Comparison of ENCODE assay signal across 18 cellular contexts in the genomic region with DNA sequence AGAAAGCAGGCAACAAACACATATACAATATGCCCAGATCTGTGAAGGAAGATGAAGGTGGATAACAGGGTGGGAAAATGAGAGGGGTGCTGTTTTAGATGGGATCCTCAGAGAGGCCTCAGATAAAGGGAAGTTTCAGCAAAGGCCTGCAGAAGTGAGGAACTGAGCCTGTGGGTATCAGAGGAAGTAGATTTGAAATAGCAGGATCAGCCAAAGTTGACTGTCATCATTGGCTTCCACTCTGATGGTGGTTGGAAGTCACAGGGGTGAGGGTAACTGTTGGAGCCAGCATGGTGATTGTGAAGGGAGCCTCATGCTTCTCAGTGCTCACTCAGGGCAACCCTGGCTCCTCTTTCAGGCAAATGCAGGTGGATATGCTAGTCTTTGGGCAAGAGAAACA.
A peak's percentile ranks its signal among the peaks of the same experiment; 100 is the strongest.
DNase-seq lines count a peak whose midpoint lies in the region; ATAC-seq and TF ChIP-seq lines count a peak whose summit lies in the region.
"Had no signal": no experiment of that assay in that cellular context is flagged by ENCODE, and none has a peak within 500 bp of the region (broad histone marks: within the 10 kb centered on the region; RNA-seq: fewer than 3 reads in every experiment).

No MANE protein-coding gene starts in this region.

- H3K4me1 ChIP-seq in breast epithelium (no peaks in the 10 kb centered on the region), uterus (peaks cover 11 to 35% of the 10 kb centered on the region in 2 donors), foreskin keratinocyte (no peaks in the 10 kb centered on the region)
- H3K4me1 ChIP-seq: Caco-2 had no signal

- H3K4me1 Mint-ChIP-seq in MCF 10A (ENCODE audit: insufficient read depth, unreplicated experiment), result peaks cover 48% of the 10 kb centered on the region
- peaks cover 40% of the 10 kb centered on the region for H3K4me1 Mint-ChIP-seq in dendritic cell treated with granulocyte-macrophage colony-stimulating factor and Interleukin-4, amounts not matched to agents 40 ng/mL and 50 ng/mL, for 4 days (ENCODE audit: low read depth)

- H3K27me3 Mint-ChIP-seq in MCF 10A (ENCODE audit: insufficient read depth, unreplicated experiment), result no peaks in the 10 kb centered on the region
- no peaks in the 10 kb centered on the region for H3K27me3 Mint-ChIP-seq in dendritic cell treated with granulocyte-macrophage colony-stimulating factor and Interleukin-4, amounts not matched to agents 40 ng/mL and 50 ng/mL, for 4 days
- H3K27me3 Mint-ChIP-seq: CD4-positive, CD25-positive, alpha-beta regulatory T cell had no signal

- ATAC-seq in foreskin keratinocyte, result no peak

- H3K9me3 Mint-ChIP-seq in MCF 10A (ENCODE audit: unreplicated experiment), result no peaks in the 10 kb centered on the region
- H3K9me3 Mint-ChIP-seq in dendritic cell treated with granulocyte-macrophage colony-stimulating factor and Interleukin-4, amounts not matched to agents 40 ng/mL and 50 ng/mL, for 4 days, result peaks cover 13% of the 10 kb centered on the region

- TF ChIP-seq POLR2A in breast epithelium (IDR thresholded peaks at IDR 0.05) (no peak), uterus (IDR thresholded peaks at IDR 0.05) (no peak)

- CTCF ChIA-PET in MCF 10A (lab: Yijun Ruan, JAX), result interaction anchor here (1.2 kb wide), 1 partner anchor 13 kb away, joined by 3 read pairs; no protein-coding TSS in a partner anchor

- peak overlapping the region; percentile 74 for H3K27ac Mint-ChIP-seq in MCF 10A (ENCODE audit: low read depth, unreplicated experiment)
- H3K27ac Mint-ChIP-seq in dendritic cell treated with granulocyte-macrophage colony-stimulating factor and Interleukin-4, amounts not matched to agents 40 ng/mL and 50 ng/mL, for 4 days, result peak overlapping the region; percentile 75
- H3K27ac Mint-ChIP-seq: CD4-positive, CD25-positive, alpha-beta regulatory T cell had no signal

- H3K27me3 ChIP-seq in breast epithelium (no peaks in the 10 kb centered on the region), uterus (no peaks in the 10 kb centered on the region), foreskin keratinocyte (no peaks in the 10 kb centered on the region)

- DNase-seq in MCF 10A (ENCODE audit: unreplicated experiment), result no peak
- no peak for DNase-seq in breast epithelium (ENCODE audit: low spot score in 2 of 2)
- peak; percentile 55 to 74 for DNase-seq in NOMO-1 (lab: John Stamatoyannopoulos, UW; ENCODE audit: unreplicated experiment in 2 of 2)
- no peak for DNase-seq in uterus
- DNase-seq in NCI-H1417 treated with DMSO at 0.1 percent for 48 hours (lab: John Stamatoyannopoulos, UW), result no peak
- DNase-seq in foreskin keratinocyte, result no peak
- no peak for DNase-seq in GDM1 (lab: John Stamatoyannopoulos, UW)
- DNase-seq: Caco-2; CD4-positive, CD25-positive, alpha-beta regulatory T cell; H7; KBM-7; NCI-H1105 treated with DMSO at 0.1 percent for 48 hours; NCI-H187 treated with DMSO at 0.1 percent for 48 hours; NCI-H446; NCI-H69; NK-92 treated with Interleukin-12 subunit alpha and Interleukin-12 subunit beta, amount 100 ng/mL, for 24 hours; SK-N-SH had no signal

- POLR2A ChIA-PET in MCF 10A (lab: Yijun Ruan, JAX), result interaction anchor here (0.5 to 1.5 kb wide), 2 partner anchors 9 to 289 kb away, joined by 4 read pairs; no protein-coding TSS in a partner anchor

- H3K9me3 ChIP-seq in breast epithelium, result no peaks in the 10 kb centered on the region
- no peaks in the 10 kb centered on the region for H3K9me3 ChIP-seq in uterus
- H3K9me3 ChIP-seq: Caco-2, SK-N-SH had no signal

- H3K36me3 ChIP-seq in breast epithelium (no peaks in the 10 kb centered on the region), uterus (no peaks in the 10 kb centered on the region)

- no peak for TF ChIP-seq CTCF in MCF 10A (IDR thresholded peaks at IDR 0.05; ENCODE audit: unreplicated experiment)
- no peak for TF ChIP-seq CTCF in breast epithelium (IDR thresholded peaks at IDR 0.05)
- TF ChIP-seq CTCF in uterus (IDR thresholded peaks at IDR 0.05), result no peak
- no peak for TF ChIP-seq CTCF in foreskin keratinocyte (conservative IDR thresholded peaks at IDR 0.05)

- intact Hi-C loops in MCF 10A (cut with micrococcal nuclease), result no loop called here
- intact Hi-C loops in breast epithelium (cut with DNase I; ENCODE audit: low total_unique reads), result no loop called here
- intact Hi-C loops in dendritic cell treated with granulocyte-macrophage colony-stimulating factor and Interleukin-4, amounts not matched to agents 40 ng/mL and 50 ng/mL, for 4 days (cut with micrococcal nuclease), result no loop called here
- intact Hi-C loops in uterus (cut with DNase I; ENCODE audit: low total_unique reads), result no loop called here

- H3K4me3 ChIP-seq in breast epithelium, result no peak overlapping the region
- no peak overlapping the region for H3K4me3 ChIP-seq in uterus

- H3K36me3 Mint-ChIP-seq in MCF 10A (ENCODE audit: insufficient read depth, unreplicated experiment), result peaks cover 6% of the 10 kb centered on the region
- H3K36me3 Mint-ChIP-seq in dendritic cell treated with granulocyte-macrophage colony-stimulating factor and Interleukin-4, amounts not matched to agents 40 ng/mL and 50 ng/mL, for 4 days (ENCODE audit: low read depth), result no peaks in the 10 kb centered on the region
- H3K36me3 Mint-ChIP-seq: CD4-positive, CD25-positive, alpha-beta regulatory T cell had no signal

- H3K27ac ChIP-seq in breast epithelium (no peak overlapping the region), uterus (peak overlapping the region; percentile 71 to 76), foreskin keratinocyte (no peak overlapping the region)

- BruUV-seq in MCF 10A (replicated peaks; lab: Mats Ljungman, UMichigan), result no TSS peak

- H3K4me3 Mint-ChIP-seq in MCF 10A (ENCODE audit: unreplicated experiment), result no peak overlapping the region
- no peak overlapping the region for H3K4me3 Mint-ChIP-seq in dendritic cell treated with granulocyte-macrophage colony-stimulating factor and Interleukin-4, amounts not matched to agents 40 ng/mL and 50 ng/mL, for 4 days
- H3K4me3 Mint-ChIP-seq: CD4-positive, CD25-positive, alpha-beta regulatory T cell had no signal

Comparison
In these comparisons a context has a peak if more than half of its experiments do, and no peak if none do; other contexts are left out.
1. DNase-seq: peak in NOMO-1 (2 of 2); none in MCF 10A (single experiment), breast epithelium (0 of 2), uterus (0 of 2), NCI-H1417 treated with DMSO at 0.1 percent for 48 hours (single experiment), foreskin keratinocyte (0 of 2) and GDM1 (single experiment).
2. H3K27ac ChIP-seq: peak in uterus (2 of 2); none in breast epithelium (0 of 2) and foreskin keratinocyte (single experiment).